8 cellular contexts compared by ENCODE assay signal in genomic region chr20:35146299-35146921, GRCh38. TPM values are rescaled to one million over a fixed set of nuclear protein-coding genes. Genes with fewer than 3 reads are reported as not detected.
DNase-seq lines count a peak whose midpoint lies in the region; ATAC-seq, FAIRE-seq and TF ChIP-seq lines count a peak whose summit lies in the region.

No MANE protein-coding gene starts in this region.

- no peak for TF ChIP-seq EP300 in transverse colon (IDR thresholded peaks at IDR 0.05; ENCODE audit: low read depth)

- TF ChIP-seq POLR2A in Peyer's patch (IDR thresholded peaks at IDR 0.05) (no peak), lower leg skin (IDR thresholded peaks at IDR 0.05) (no peak), transverse colon (IDR thresholded peaks at IDR 0.05) (no peak)

- peak overlapping the region; percentile 62 for H3K27ac ChIP-seq in CD8-positive, alpha-beta memory T cell (ENCODE audit: low read depth, low read length)
- peak overlapping the region; percentile 81 to 94 (median 86) for H3K27ac ChIP-seq in Peyer's patch
- peak overlapping the region; percentile 81 to 93 (median 91) for H3K27ac ChIP-seq in transverse colon

- H3K9me3 Mint-ChIP-seq in CD8-positive, alpha-beta memory T cell, result no peaks in the 10 kb centered on the region

- POLR2A ChIA-PET in CD8-positive, alpha-beta memory T cell (lab: Charles Lee), result interaction anchor here (0.5 to 2.6 kb wide), 7 partner anchors 15 to 138 kb away, joined by 3 to 9 read pairs (median 4); partner anchors contain the start of genes EIF6 and MMP24OS

- peak in 2 of 5 donors; percentile 5 to 10 for DNase-seq in CD8-positive, alpha-beta memory T cell
- DNase-seq in Peyer's patch (peak; percentile 22 to 75 (median 66)), cerebellar cortex (ENCODE audit: low spot score) (peak; percentile 51), lower leg skin (ENCODE audit: low spot score in 2 of 2) (peak; percentile 22 to 85), transverse colon (no peak), D721Med (ENCODE audit: insufficient read length, low spot score) (no peak), GM10266 (ENCODE audit: extremely low spot score) (no peak)

- TF ChIP-seq CTCF in Peyer's patch (IDR thresholded peaks at IDR 0.05), result peak in 1 of 6 experiments; percentile 13
- TF ChIP-seq CTCF in lower leg skin (IDR thresholded peaks at IDR 0.05), result no peak
- TF ChIP-seq CTCF in transverse colon (IDR thresholded peaks at IDR 0.05), result peak in 2 of 5 experiments; percentile 13 to 29
- no peak for TF ChIP-seq CTCF in D721Med (IDR thresholded peaks at IDR 0.05; ENCODE audit: insufficient read depth, missing control alignments)
- no peak for TF ChIP-seq CTCF in GM10266 (IDR thresholded peaks at IDR 0.05; ENCODE audit: control insufficient read depth, insufficient read depth, low read depth, missing control alignments)

- H3K27me3 Mint-ChIP-seq in CD8-positive, alpha-beta memory T cell, result no peaks in the 10 kb centered on the region

- CTCF ChIA-PET in CD8-positive, alpha-beta memory T cell (lab: Charles Lee), result interaction anchor here (0.6 to 5.3 kb wide), 9 partner anchors 15 to 311 kb away, joined by 3 to 72 read pairs (median 6); partner anchors contain the start of gene MMP24OS

- peaks cover 2% of the 10 kb centered on the region for H3K36me3 ChIP-seq in CD8-positive, alpha-beta memory T cell (ENCODE audit: insufficient read depth, low read length)
- H3K36me3 ChIP-seq in Peyer's patch (peaks cover 0 to 33% (median 0%) of the 10 kb centered on the region in 3 donors), transverse colon (peaks cover 0 to 12% (median 4%) of the 10 kb centered on the region in 4 donors)

- no peaks in the 10 kb centered on the region for H3K27me3 ChIP-seq in CD8-positive, alpha-beta memory T cell (ENCODE audit: insufficient read depth, low read length, poor library complexity, severe bottlenecking)
- no peaks in the 10 kb centered on the region for H3K27me3 ChIP-seq in Peyer's patch
- H3K27me3 ChIP-seq in transverse colon, result no peaks in the 10 kb centered on the region

- H3K4me1 Mint-ChIP-seq in CD8-positive, alpha-beta memory T cell, result peaks cover 36 to 53% (median 50%) of the 10 kb centered on the region in 3 donors

- peak overlapping the region; percentile 93 for H3K4me3 ChIP-seq in CD8-positive, alpha-beta memory T cell (ENCODE audit: low read length)
- H3K4me3 ChIP-seq in Peyer's patch, result peak overlapping the region; percentile 69 to 85 (median 78)
- H3K4me3 ChIP-seq in lower leg skin (ENCODE audit: low read depth, poor library complexity, severe bottlenecking), result peak overlapping the region; percentile 56
- H3K4me3 ChIP-seq in transverse colon, result peak overlapping the region; percentile 58 to 76 (median 70)

- H3K36me3 Mint-ChIP-seq in CD8-positive, alpha-beta memory T cell, result peaks cover 0 to 44% (median 1%) of the 10 kb centered on the region in 3 donors

- 4 to 5% methylated on average over 15 to 23 of the region's 23 CpGs for WGBS in lower leg skin, 2 donors
- WGBS in transverse colon (ENCODE audit: low coverage in 1 of 2), 2 donors, result 5 to 38% methylated on average over 1 to 23 of the region's 23 CpGs

- in situ Hi-C loops in transverse colon (cut with MboI; ENCODE audit: low pct_ligation_motif_present in 1 of 4, low pct_unique_long_range_greater_than_20kb in 1 of 4, low sequenced_read_pairs in 3 of 4), result loop anchor here in 2 of 4 donors (10.0 to 25.0 kb wide), 2 partner anchors 118 to 291 kb away; partner anchors contain the start of gene GDF5 (in 2 of the 2)

- H3K9me3 ChIP-seq in CD8-positive, alpha-beta memory T cell (ENCODE audit: low read length), result no peaks in the 10 kb centered on the region
- H3K9me3 ChIP-seq in Peyer's patch (no peaks in the 10 kb centered on the region), transverse colon (no peaks in the 10 kb centered on the region)

- H3K27ac Mint-ChIP-seq in CD8-positive, alpha-beta memory T cell, result peak overlapping the region; percentile 76 to 99 (median 97)

- peaks cover 17% of the 10 kb centered on the region for H3K4me1 ChIP-seq in CD8-positive, alpha-beta memory T cell (ENCODE audit: insufficient read depth, low read length)
- H3K4me1 ChIP-seq in Peyer's patch (peaks cover 0 to 24% (median 8%) of the 10 kb centered on the region in 4 donors), transverse colon (peaks cover 7 to 22% (median 11%) of the 10 kb centered on the region in 4 donors)

- peak; percentile 3 for ATAC-seq in GM21723 (IDR thresholded peaks at IDR 0.05; ENCODE audit: unreplicated experiment)

- FAIRE-seq in D721Med (lab: Jason Lieb, UNC), result no peak

- intact Hi-C loops in lower leg skin (cut with DNase I; ENCODE audit: low total_unique reads) (loop anchor here (10.0 kb wide), 2 partner anchors 68 to 118 kb away; no protein-coding TSS in a partner anchor), transverse colon (cut with DNase I; ENCODE audit: low total_unique reads) (loop anchor here (1.0 to 10.0 kb wide), 3 partner anchors 62 to 298 kb away; partner anchors contain the start of gene MMP24OS)

- H3K4me3 Mint-ChIP-seq in CD8-positive, alpha-beta memory T cell, result peak overlapping the region; percentile 90 to 99 (median 99)

RNA-seq across cellular contexts. Expression of gene EDEM2, which starts 0.7 kb away (rescaled TPM):
- 10 to 100 TPM; 19.3 to 20.1 TPM for total RNA-seq in CD8-positive, alpha-beta memory T cell
- 48.4 TPM for polyA plus RNA-seq in CD8-positive, alpha-beta memory T cell
- 10 to 100 TPM; 18.2 to 38.3 (median 33.8) TPM for total RNA-seq in Peyer's patch
- 10 to 100 TPM in 3 of 4 donors, 1 to 10 TPM in 1; 8.8 to 18.7 (median 16.6) TPM for total RNA-seq in lower leg skin
- total RNA-seq in transverse colon, result 10 to 100 TPM; 23.0 to 55.9 (median 30.4) TPM

RNA-seq across cellular contexts. Expression of gene PROCR, which starts 25.5 kb away (rescaled TPM):
- total RNA-seq in CD8-positive, alpha-beta memory T cell, result 1 to 10 TPM; 2.6 to 2.7 TPM
- polyA plus RNA-seq in CD8-positive, alpha-beta memory T cell, result 10.7 TPM
- total RNA-seq in Peyer's patch (10 to 100 TPM; 14.2 to 51.2 (median 25.8) TPM), lower leg skin (10 to 100 TPM in 3 of 4 donors, 1 to 10 TPM in 1; 5.7 to 32.2 (median 26.1) TPM), transverse colon (1 to 10 TPM; 2.4 to 8.6 (median 7.3) TPM)

RNA-seq across cellular contexts. Expression of gene TRPC4AP, which starts 53.8 kb away (rescaled TPM):
- 10 to 100 TPM; 51.2 to 53.4 TPM for total RNA-seq in CD8-positive, alpha-beta memory T cell
- polyA plus RNA-seq in CD8-positive, alpha-beta memory T cell, result 59.8 TPM
- 100 to 1,000 TPM in 1 of 4 donors, 10 to 100 TPM in 3; 62.7 to 101 (median 80.8) TPM for total RNA-seq in Peyer's patch
- total RNA-seq in lower leg skin, result 10 to 100 TPM; 40.3 to 64.5 (median 50.0) TPM
- 10 to 100 TPM; 57.3 to 85.3 (median 70.1) TPM for total RNA-seq in transverse colon

Comparison
In these comparisons a context has a peak if more than half of its experiments do, and no peak if none do; other contexts are left out.
1. DNase-seq: peak in Peyer's patch (3 of 3), cerebellar cortex (single experiment) and lower leg skin (2 of 2); none in transverse colon (single experiment), D721Med (single experiment) and GM10266 (single experiment).
2. Peak in every context shown above with its lines, with median percentiles within 50 percentile points of each other: H3K27ac ChIP-seq and H3K4me3 ChIP-seq.